Comparison of ENCODE assay signal across 14 cellular contexts in the genomic region with DNA sequence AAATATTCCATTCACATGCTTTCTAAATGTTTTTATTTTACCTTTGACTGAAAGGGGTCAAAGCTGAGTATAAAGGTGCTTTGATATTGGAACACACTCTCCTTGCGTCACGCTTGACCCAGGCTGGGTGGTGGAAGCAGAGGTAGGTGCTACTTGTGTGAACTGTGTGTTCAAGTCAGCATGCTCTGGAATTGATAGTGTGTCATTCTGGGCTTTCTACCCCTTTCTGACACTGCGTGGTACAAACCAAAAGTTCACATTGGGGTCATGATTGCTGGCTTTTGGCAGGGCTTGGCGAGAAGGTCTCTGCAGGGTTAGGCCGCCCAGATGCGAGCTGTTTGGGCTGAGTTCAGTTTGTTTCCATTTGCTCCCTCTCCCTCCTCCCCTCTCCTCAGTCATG.
A peak's percentile ranks its signal among the peaks of the same experiment; 100 is the strongest.
DNase-seq lines count a peak whose midpoint lies in the region; ATAC-seq, FAIRE-seq and TF ChIP-seq lines count a peak whose summit lies in the region.
"Had no signal": no experiment of that assay in that cellular context is flagged by ENCODE, and none has a peak within 500 bp of the region (broad histone marks: within the 10 kb centered on the region; RNA-seq: fewer than 3 reads in every experiment).

No MANE protein-coding gene starts in this region.

- peaks cover 9% of the 10 kb centered on the region for H3K36me3 ChIP-seq in astrocyte (ENCODE audit: insufficient read depth, low read length)
- H3K36me3 ChIP-seq in heart right ventricle, result no peaks in the 10 kb centered on the region
- no peaks in the 10 kb centered on the region for H3K36me3 ChIP-seq in ovary

- no peak overlapping the region for H2AFZ ChIP-seq in astrocyte (ENCODE audit: low read depth, low read length)

- DNase-seq in GM12865 (ENCODE audit: low read depth), result peak; percentile 2
- no peak for DNase-seq in astrocyte (ENCODE audit: low read depth)
- DNase-seq in heart right ventricle, result peak; percentile 23 to 54
- peak; percentile 11 to 55 (median 30) for DNase-seq in ovary
- no peak for DNase-seq in DMS53 treated with DMSO at 0.1 percent for 48 hours (lab: John Stamatoyannopoulos, UW; ENCODE audit: unreplicated experiment)
- DNase-seq in NCI-H2029 (lab: John Stamatoyannopoulos, UW), result no peak
- no peak for DNase-seq in Ammon's horn (ENCODE audit: low spot score)
- no peak for DNase-seq in NCI-H2107 (lab: John Stamatoyannopoulos, UW)
- DNase-seq: activated CD4-positive, alpha-beta T cell treated with anti-CD3 and anti-CD28 coated beads, Interleukin-2, amount 10 ng/mL, durations not matched to agents 7 days and 5 days; cerebellar nuclear complex; NCI-H1105 treated with DMSO at 0.1 percent for 48 hours; T-helper 17 cell had no signal

- TF ChIP-seq POLR2A in ovary (IDR thresholded peaks at IDR 0.05), result no peak

- intact Hi-C loops in heart right ventricle (cut with DNase I), result loop anchor here in 1 of 10 donors (2.0 kb wide), 1 partner anchor 25 kb away; no protein-coding TSS in a partner anchor
- intact Hi-C loops in ovary (cut with DNase I), result no loop called here

- no peak for FAIRE-seq in astrocyte (lab: Jason Lieb, UNC)

- H3K27ac ChIP-seq in astrocyte (ENCODE audit: low read depth, low read length) (no peak overlapping the region), heart right ventricle (peak overlapping the region in 3 of 10 donors; percentile 32 to 68 (median 53)), ovary (no peak overlapping the region)

- H3K9me3 Mint-ChIP-seq in astrocyte (ENCODE audit: unreplicated experiment), result no peaks in the 10 kb centered on the region
- H3K9me3 Mint-ChIP-seq: activated CD4-positive, alpha-beta T cell treated with anti-CD3 and anti-CD28 coated beads, Interleukin-2, amount 10 ng/mL, durations not matched to agents 7 days and 5 days; activated T-helper 2 cell treated with anti-CD3 and anti-CD28 coated beads, Interferon-gamma antibody, Interleukin-2, Interleukin-4, amounts not matched to agents 10 μg/mL and 5 μg/mL and 100 μg/mL, durations not matched to agents 14 hours and 24 hours and 36 hours had no signal

- H3K4me1 ChIP-seq in astrocyte (ENCODE audit: insufficient read depth, low read length), result peaks cover 16% of the 10 kb centered on the region
- peaks cover 0 to 32% (median 12%) of the 10 kb centered on the region in 9 donors for H3K4me1 ChIP-seq in heart right ventricle
- H3K4me1 ChIP-seq in ovary (ENCODE audit: insufficient read depth), result peaks cover 10% of the 10 kb centered on the region

- peak overlapping the region; percentile 14 for H3K4me2 ChIP-seq in astrocyte (ENCODE audit: low read length)

- H3K9ac ChIP-seq in astrocyte (ENCODE audit: low read length), result peak overlapping the region; percentile 10

- peak; percentile 56 to 85 (median 68) for ATAC-seq in heart right ventricle
- ATAC-seq: T-helper 17 cell had no signal

- H3K27ac Mint-ChIP-seq in astrocyte (ENCODE audit: unreplicated experiment), result no peak overlapping the region
- H3K27ac Mint-ChIP-seq: activated CD4-positive, alpha-beta T cell treated with anti-CD3 and anti-CD28 coated beads, Interleukin-2, amount 10 ng/mL, durations not matched to agents 7 days and 5 days; activated T-helper 2 cell treated with anti-CD3 and anti-CD28 coated beads, Interferon-gamma antibody, Interleukin-2, Interleukin-4, amounts not matched to agents 10 μg/mL and 5 μg/mL and 100 μg/mL, durations not matched to agents 14 hours and 24 hours and 36 hours; T-helper 17 cell had no signal

- TF ChIP-seq CTCF in GM12865 (IDR thresholded peaks at IDR 0.05; ENCODE audit: insufficient read depth, low read depth, low read length, missing control alignments) (no peak), astrocyte (IDR thresholded peaks at IDR 0.05; ENCODE audit: insufficient read depth, low read depth, low read length) (no peak), heart right ventricle (IDR thresholded peaks at IDR 0.05) (no peak), ovary (IDR thresholded peaks at IDR 0.05) (no peak)

- no peaks in the 10 kb centered on the region for H3K27me3 ChIP-seq in astrocyte (ENCODE audit: insufficient read depth, low read length)
- no peaks in the 10 kb centered on the region for H3K27me3 ChIP-seq in heart right ventricle
- H3K27me3 ChIP-seq in ovary, result no peaks in the 10 kb centered on the region

- no peak for TF ChIP-seq EP300 in ovary (IDR thresholded peaks at IDR 0.05)

- H3K4me1 Mint-ChIP-seq in astrocyte (ENCODE audit: low read depth, unreplicated experiment), result peaks cover 6% of the 10 kb centered on the region
- H3K4me1 Mint-ChIP-seq: activated CD4-positive, alpha-beta T cell treated with anti-CD3 and anti-CD28 coated beads, Interleukin-2, amount 10 ng/mL, durations not matched to agents 7 days and 5 days; T-helper 17 cell had no signal

- no peaks in the 10 kb centered on the region for H4K20me1 ChIP-seq in astrocyte (ENCODE audit: insufficient read depth, low read length)

- peaks cover 38% of the 10 kb centered on the region for H3K79me2 ChIP-seq in astrocyte (ENCODE audit: insufficient read depth, low read length)

- peak overlapping the region; percentile 30 for H3K4me3 Mint-ChIP-seq in astrocyte (ENCODE audit: unreplicated experiment)
- H3K4me3 Mint-ChIP-seq: activated CD4-positive, alpha-beta T cell treated with anti-CD3 and anti-CD28 coated beads, Interleukin-2, amount 10 ng/mL, durations not matched to agents 7 days and 5 days; T-helper 17 cell had no signal

- H3K27me3 Mint-ChIP-seq in astrocyte (ENCODE audit: low read depth, unreplicated experiment), result no peaks in the 10 kb centered on the region
- H3K27me3 Mint-ChIP-seq: activated CD4-positive, alpha-beta T cell treated with anti-CD3 and anti-CD28 coated beads, Interleukin-2, amount 10 ng/mL, durations not matched to agents 7 days and 5 days; T-helper 17 cell had no signal

- WGBS in heart right ventricle, 2 donors, result 47 to 50% methylated on average over 6 of the region's 6 CpGs
- WGBS in ovary, 3 donors, result 25 to 31% (median 28%) methylated on average over 6 of the region's 6 CpGs

- H3K36me3 Mint-ChIP-seq in astrocyte (ENCODE audit: low read depth, unreplicated experiment), result no peaks in the 10 kb centered on the region

- no peak overlapping the region for H3K4me3 ChIP-seq in GM12865 (ENCODE audit: low read depth, low read length)
- no peak overlapping the region for H3K4me3 ChIP-seq in astrocyte (ENCODE audit: insufficient read depth, low read depth, low read length)
- H3K4me3 ChIP-seq in heart right ventricle, result no peak overlapping the region
- H3K4me3 ChIP-seq in ovary, result no peak overlapping the region
- H3K4me3 ChIP-seq: skin epidermis had no signal

- no peaks in the 10 kb centered on the region for H3K9me3 ChIP-seq in astrocyte (ENCODE audit: insufficient read depth, low read depth, low read length)
- H3K9me3 ChIP-seq in heart right ventricle, result peaks cover 0 to 6% (median 0%) of the 10 kb centered on the region in 11 donors
- no peaks in the 10 kb centered on the region for H3K9me3 ChIP-seq in ovary

Comparison
In these comparisons a context has a peak if more than half of its experiments do, and no peak if none do; other contexts are left out.
1. DNase-seq: peak in GM12865 (single experiment), heart right ventricle (2 of 2) and ovary (5 of 5); none in astrocyte (single experiment), DMS53 treated with DMSO at 0.1 percent for 48 hours (single experiment), NCI-H2029 (single experiment), Ammon's horn (single experiment) and NCI-H2107 (single experiment).